ENCODE assay signal across 25 cellular contexts in genomic region chr12:1896964-1897363, GRCh38. TPM values are rescaled to one million over a fixed set of nuclear protein-coding genes. Genes with fewer than 3 reads are reported as not detected.
DNase-seq lines count a peak whose midpoint lies in the region; ATAC-seq, FAIRE-seq and TF ChIP-seq lines count a peak whose summit lies in the region.
"Had no signal": no experiment of that assay in that cellular context is flagged by ENCODE, and none has a peak within 500 bp of the region (broad histone marks: within the 10 kb centered on the region; RNA-seq: fewer than 3 reads in every experiment).

No MANE protein-coding gene starts in this region.

- no peak overlapping the region for H3K4me2 ChIP-seq in K562 (ENCODE audit: insufficient read depth, low read length)
- H3K4me2 ChIP-seq: A549; BLaER1 treated with 17β-estradiol and CSF1 and Interleukin-3, amounts not matched to agents 10 nM and 100 nM; GM23338 had no signal

- H3K79me2 ChIP-seq in K562 (ENCODE audit: control insufficient read depth, insufficient read depth, low read length), result no peaks in the 10 kb centered on the region

- H3K4me1 ChIP-seq in K562 (replicated peaks in 1 of 2; ENCODE audit: control insufficient read depth in 2 of 2, insufficient read depth in 2 of 2, low read length in 2 of 2), result no peaks in the 10 kb centered on the region
- H3K4me1 ChIP-seq: A549; BE2C; BLaER1 treated with 17β-estradiol and CSF1 and Interleukin-3, amounts not matched to agents 10 nM and 100 nM had no signal

- ATAC-seq in K562, result no peak
- ATAC-seq: A549, GM23338 had no signal

- POLR2A ChIA-PET in K562 (lab: Yijun Ruan, JAX), result no interaction called here

- H3K9me3 ChIP-seq in K562 (replicated peaks; ENCODE audit: control insufficient read depth, insufficient read depth, low read depth, low read length), result no peaks in the 10 kb centered on the region
- H3K9me3 ChIP-seq: BE2C had no signal

- TF ChIP-seq POLR2A in K562 (conservative IDR thresholded peaks at IDR 0.05) (no peak), H54 (IDR thresholded peaks at IDR 0.05; ENCODE audit: low read depth, low read length) (no peak)

- H3K36me3 ChIP-seq in K562 (ENCODE audit: control insufficient read depth, insufficient read depth, low read length), result no peaks in the 10 kb centered on the region
- H3K36me3 ChIP-seq: BE2C had no signal

- FAIRE-seq in K562 (lab: Jason Lieb, UNC), result no peak
- no peak for FAIRE-seq in H54 (lab: Jason Lieb, UNC)
- FAIRE-seq: A549, GM12891, GM18507 had no signal

- TF ChIP-seq EP300 in K562 (IDR thresholded peaks at IDR 0.05; ENCODE audit: low read length), result no peak

- H3K27me3 ChIP-seq in K562 (ENCODE audit: control insufficient read depth in 2 of 2, insufficient read depth in 2 of 2, low read length in 2 of 2), result no peaks in the 10 kb centered on the region
- H3K27me3 ChIP-seq: BE2C; BLaER1 treated with 17β-estradiol and CSF1 and Interleukin-3, amounts not matched to agents 10 nM and 100 nM had no signal

- no peak for TF ChIP-seq RAD21 in K562 (CRISPR knock-in tag; conservative IDR thresholded peaks at IDR 0.05 in 1 of 2, IDR thresholded peaks at IDR 0.05 in 1 of 2)

- intact Hi-C loops in K562 (cut with micrococcal nuclease), result no loop called here

- no peak overlapping the region for H3K9ac ChIP-seq in K562 (ENCODE audit: insufficient read depth in 1 of 2, low read depth in 2 of 2, low read length in 2 of 2)
- H3K9ac ChIP-seq: BLaER1 treated with 17β-estradiol and CSF1 and Interleukin-3, amounts not matched to agents 10 nM and 100 nM had no signal

- CTCF ChIA-PET in K562 (lab: Yijun Ruan, JAX; ENCODE audit: low intra/inter-chr PET ratio), result no interaction called here

- H3K4me3 ChIP-seq in K562 (no peak overlapping the region), coronary artery (no peak overlapping the region)
- H3K4me3 ChIP-seq: A549; BLaER1 treated with 17β-estradiol and CSF1 and Interleukin-3, amounts not matched to agents 10 nM and 100 nM; GM23338 had no signal

- no peaks in the 10 kb centered on the region for H3K9me1 ChIP-seq in K562 (ENCODE audit: control insufficient read depth, insufficient read depth, low read length)

- H3K27ac ChIP-seq in K562 (ENCODE audit: extremely low read depth, low read depth, low read length) (no peak overlapping the region), coronary artery (no peak overlapping the region)
- H3K27ac ChIP-seq: A549; BLaER1 treated with 17β-estradiol and CSF1 and Interleukin-3, amounts not matched to agents 10 nM and 100 nM had no signal

- in situ Hi-C loops in K562 (cut with MboI), result no loop called here

- TF ChIP-seq CTCF in K562 (IDR thresholded peaks at IDR 0.05 in 2 of 3, conservative IDR thresholded peaks at IDR 0.05 in 1 of 3; ENCODE audit: insufficient read depth in 2 of 3, low read depth in 1 of 3, low read length in 3 of 3) (no peak), coronary artery (IDR thresholded peaks at IDR 0.05) (no peak)

- no peaks in the 10 kb centered on the region for H4K20me1 ChIP-seq in K562 (replicated peaks; ENCODE audit: control insufficient read depth, insufficient read depth, low read length)
- H4K20me1 ChIP-seq: BLaER1 treated with 17β-estradiol and CSF1 and Interleukin-3, amounts not matched to agents 10 nM and 100 nM had no signal

- BruUV-seq in K562 (replicated peaks; lab: Mats Ljungman, UMichigan), result no TSS peak

- 0% methylated on average over 5 of the region's 5 CpGs for WGBS in K562 (ENCODE audit: insufficient coverage, low coverage, missing lambda C conversion rate)

- H2AFZ ChIP-seq in K562 (ENCODE audit: low read depth, low read length), result no peak overlapping the region
- H2AFZ ChIP-seq: GM23338 had no signal

- DNase-seq in activated CD8-positive, alpha-beta memory T cell treated with anti-CD3 and anti-CD28 coated beads, Interleukin-2, amount 50 U/mL, for 48 hours, result peak; percentile 10
- no peak for DNase-seq in activated CD8-positive, alpha-beta memory T cell treated with anti-CD3 and anti-CD28 coated beads for 24 hours
- DNase-seq in K562 (ENCODE audit: extremely low read depth in 1 of 4, low spot score in 3 of 4) (no peak), putamen (ENCODE audit: low spot score) (peak; percentile 62), H54 (ENCODE audit: insufficient read length, low spot score) (no peak), coronary artery (ENCODE audit: low spot score) (no peak), hypothalamus (lab: John Stamatoyannopoulos, UW) (no peak)
- DNase-seq: 8988T; ACHN; AML-193; BE2C; Calu3; CD4-positive, alpha-beta memory T cell; COR-L47; DMS53; DMS79 treated with DMSO at 0.1 percent for 48 hours; GF-D8; H7; HCEC 1CT had no signal

TF ChIP-seq in K562, 482 proteins besides CTCF, POLR2A, EP300 and RAD21:
- TF ChIP-seq NFE2 (IDR thresholded peaks at IDR 0.05; ENCODE audit: low read depth) (no peak), ATF7 (IDR thresholded peaks at IDR 0.05) (no peak), FOXM1 (IDR thresholded peaks at IDR 0.05; ENCODE audit: low read depth) (no peak), FOXM1 (CRISPR knock-in tag; IDR thresholded peaks at IDR 0.05; ENCODE audit: low read depth) (no peak), FOXP1 (CRISPR knock-in tag; IDR thresholded peaks at IDR 0.05) (no peak), ZBTB1 (CRISPR knock-in tag; IDR thresholded peaks at IDR 0.05; ENCODE audit: borderline replicate concordance, low read depth) (no peak), CEBPB (tag; IDR thresholded peaks at IDR 0.05) (0 out of 2 replicates have a peak, but pooled peaks have one; percentile 11)

RNA-seq across cellular contexts. Expression of gene CACNA2D4, which starts 21.5 kb away (rescaled TPM):
- 0.09 and 0.21 TPM in 2 replicates for total RNA-seq in K562 (2011; cell fraction: chromatin; rRNA removed; ENCODE audit: low replicate concordance)
- total RNA-seq in K562 (2011; cell fraction: nucleolus; rRNA removed), result 0.33 and 1.2 TPM in 2 replicates
- total RNA-seq in K562 (2011; cell fraction: nucleoplasm; rRNA removed), result 0.07 TPM in 1 of 2 replicates, not detected in the other
- 0.29 TPM in 1 of 2 replicates, not detected in the other for total RNA-seq in K562 (2014; rRNA removed)
- 0.04 TPM in 1 of 2 replicates, not detected in the other for total RNA-seq in K562 (2014; rRNA removed; fragmentation: Illumina TruSeq; extraction: Trizol)
- total RNA-seq in K562 (2015; rRNA removed; fragmentation: Illumina TruSeq; extraction: Trizol), result 0.30 and 0.43 TPM in 2 replicates
- 0.27 and 0.69 TPM in 2 replicates for total RNA-seq in K562 (2021)
- 0.33 and 0.79 TPM in 2 replicates for polyA plus RNA-seq in K562 (2011; rRNA removed)
- polyA plus RNA-seq in K562 (2011; cell fraction: cytosol; rRNA removed), result 0.34 and 0.97 TPM in 2 replicates
- polyA plus RNA-seq in K562 (2011; cell fraction: nucleus; rRNA removed), result 2.6 and 2.7 TPM in 2 replicates
- polyA plus RNA-seq in K562 (2012), result 0.69 and 4.2 TPM in 2 replicates
- polyA plus RNA-seq in K562 (2014; fragmentation: Illumina TruSeq; extraction: Trizol), result 0.39 and 0.44 TPM in 2 replicates
- not detected for polyA plus RNA-seq in K562 (2014; fragmentation: Nextera tagmentation; extraction: Ambion mirVana)
- polyA plus RNA-seq in K562 (2014; rRNA removed), result 0.41 and 2.1 TPM in 2 replicates
- 0.11 and 0.81 TPM in 2 replicates for polyA minus RNA-seq in K562 (2011; rRNA and poly(A)+ RNA removed)
- not detected in 2 replicates for polyA minus RNA-seq in K562 (2011; cell fraction: cytosol; rRNA and poly(A)+ RNA removed)
- 1.00 and 1.5 TPM in 2 replicates for polyA minus RNA-seq in K562 (2011; cell fraction: nucleus; rRNA and poly(A)+ RNA removed)
- total RNA-seq: G401 had no signal
- polyA plus RNA-seq: A549 had no signal

Comparison
In these comparisons a context has a peak if more than half of its experiments do, and no peak if none do; other contexts are left out.
1. DNase-seq: peak in activated CD8-positive, alpha-beta memory T cell treated with anti-CD3 and anti-CD28 coated beads, Interleukin-2, amount 50 U/mL, for 48 hours (single experiment) and putamen (single experiment); none in activated CD8-positive, alpha-beta memory T cell treated with anti-CD3 and anti-CD28 coated beads for 24 hours (single experiment), K562 (0 of 4), H54 (single experiment), coronary artery (single experiment) and hypothalamus (0 of 51).